ENCODE assay signal across 1 cellular context in the genomic region with DNA sequence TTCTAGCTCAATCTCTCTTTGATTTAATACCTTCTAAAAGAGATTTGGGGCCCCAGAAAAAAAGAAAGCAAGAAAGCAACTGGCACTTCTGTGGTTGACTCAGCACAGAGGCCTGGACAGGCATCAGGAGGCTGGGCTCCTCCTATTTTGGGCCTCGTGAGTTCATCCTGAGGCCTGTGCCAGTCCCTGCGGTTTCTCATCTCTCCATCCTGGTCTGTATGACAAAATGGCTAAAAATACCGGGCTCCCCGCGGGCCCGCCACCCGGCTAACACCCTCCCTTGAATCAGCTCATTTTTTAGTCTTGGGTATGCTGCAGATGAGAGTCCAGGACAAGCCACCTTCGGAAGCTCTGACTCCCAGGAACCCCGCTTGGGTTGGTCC.
TF ChIP-seq lines count a peak whose summit lies in the region.

No MANE protein-coding gene starts in this region.

TF ChIP-seq in GM23338, 12 proteins besides CTCF, POLR2A, EP300 and RAD21 (continued from another document):
- TF ChIP-seq, protein P1, sequence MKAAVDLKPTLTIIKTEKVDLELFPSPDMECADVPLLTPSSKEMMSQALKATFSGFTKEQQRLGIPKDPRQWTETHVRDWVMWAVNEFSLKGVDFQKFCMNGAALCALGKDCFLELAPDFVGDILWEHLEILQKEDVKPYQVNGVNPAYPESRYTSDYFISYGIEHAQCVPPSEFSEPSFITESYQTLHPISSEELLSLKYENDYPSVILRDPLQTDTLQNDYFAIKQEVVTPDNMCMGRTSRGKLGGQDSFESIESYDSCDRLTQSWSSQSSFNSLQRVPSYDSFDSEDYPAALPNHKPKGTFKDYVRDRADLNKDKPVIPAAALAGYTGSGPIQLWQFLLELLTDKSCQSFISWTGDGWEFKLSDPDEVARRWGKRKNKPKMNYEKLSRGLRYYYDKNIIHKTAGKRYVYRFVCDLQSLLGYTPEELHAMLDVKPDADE (IDR thresholded peaks at IDR 0.05), result no peak
- TF ChIP-seq EZH2 (IDR thresholded peaks at IDR 0.05; ENCODE audit: low read depth, unreplicated experiment) (no peak), POLR2AphosphoS5 (IDR thresholded peaks at IDR 0.05; ENCODE audit: low read depth) (no peak), ZNF114 (CRISPR knock-in tag; IDR thresholded peaks at IDR 0.05) (no peak)
- TF ChIP-seq, protein P2, sequence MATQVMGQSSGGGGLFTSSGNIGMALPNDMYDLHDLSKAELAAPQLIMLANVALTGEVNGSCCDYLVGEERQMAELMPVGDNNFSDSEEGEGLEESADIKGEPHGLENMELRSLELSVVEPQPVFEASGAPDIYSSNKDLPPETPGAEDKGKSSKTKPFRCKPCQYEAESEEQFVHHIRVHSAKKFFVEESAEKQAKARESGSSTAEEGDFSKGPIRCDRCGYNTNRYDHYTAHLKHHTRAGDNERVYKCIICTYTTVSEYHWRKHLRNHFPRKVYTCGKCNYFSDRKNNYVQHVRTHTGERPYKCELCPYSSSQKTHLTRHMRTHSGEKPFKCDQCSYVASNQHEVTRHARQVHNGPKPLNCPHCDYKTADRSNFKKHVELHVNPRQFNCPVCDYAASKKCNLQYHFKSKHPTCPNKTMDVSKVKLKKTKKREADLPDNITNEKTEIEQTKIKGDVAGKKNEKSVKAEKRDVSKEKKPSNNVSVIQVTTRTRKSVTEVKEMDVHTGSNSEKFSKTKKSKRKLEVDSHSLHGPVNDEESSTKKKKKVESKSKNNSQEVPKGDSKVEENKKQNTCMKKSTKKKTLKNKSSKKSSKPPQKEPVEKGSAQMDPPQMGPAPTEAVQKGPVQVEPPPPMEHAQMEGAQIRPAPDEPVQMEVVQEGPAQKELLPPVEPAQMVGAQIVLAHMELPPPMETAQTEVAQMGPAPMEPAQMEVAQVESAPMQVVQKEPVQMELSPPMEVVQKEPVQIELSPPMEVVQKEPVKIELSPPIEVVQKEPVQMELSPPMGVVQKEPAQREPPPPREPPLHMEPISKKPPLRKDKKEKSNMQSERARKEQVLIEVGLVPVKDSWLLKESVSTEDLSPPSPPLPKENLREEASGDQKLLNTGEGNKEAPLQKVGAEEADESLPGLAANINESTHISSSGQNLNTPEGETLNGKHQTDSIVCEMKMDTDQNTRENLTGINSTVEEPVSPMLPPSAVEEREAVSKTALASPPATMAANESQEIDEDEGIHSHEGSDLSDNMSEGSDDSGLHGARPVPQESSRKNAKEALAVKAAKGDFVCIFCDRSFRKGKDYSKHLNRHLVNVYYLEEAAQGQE (IDR thresholded peaks at IDR 0.05; ENCODE audit: unreplicated experiment), result no peak
